In the genomic region with DNA sequence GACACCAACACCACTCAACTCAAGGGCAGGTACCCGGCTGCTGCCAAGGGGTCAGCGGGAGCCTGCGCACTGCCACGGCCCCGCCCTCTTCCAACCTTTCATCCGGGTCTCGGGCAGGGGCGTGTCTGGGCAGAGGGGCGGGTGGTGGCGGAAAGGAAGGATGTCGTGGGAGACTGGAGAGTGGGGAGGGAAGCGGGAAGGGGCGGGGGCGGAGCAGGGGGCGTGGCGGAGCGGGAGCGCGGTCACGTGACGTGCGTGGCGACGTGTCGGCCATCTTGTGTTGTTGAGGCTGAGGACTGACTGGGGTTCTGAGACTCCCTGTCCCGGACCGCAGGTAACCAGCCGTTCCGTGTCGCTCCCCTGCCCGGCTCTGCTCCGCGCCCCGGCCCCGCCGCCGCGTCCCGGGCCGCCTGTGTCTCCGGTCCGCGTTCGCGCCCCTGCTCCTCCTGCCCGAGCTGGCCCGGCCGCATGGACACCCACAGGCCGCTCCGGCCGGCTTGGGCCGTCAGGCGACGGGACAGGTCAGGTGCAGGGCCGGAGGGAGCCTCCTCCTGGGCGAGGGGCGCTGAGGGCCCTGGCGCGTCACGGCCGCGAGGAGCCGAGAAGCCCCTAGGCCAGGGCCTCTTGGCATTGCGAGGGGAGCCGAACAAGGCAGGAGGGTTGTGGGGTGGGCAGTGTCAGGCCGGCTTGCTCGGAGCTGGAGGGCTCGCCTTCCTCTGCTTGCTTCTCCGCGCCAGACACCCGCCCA, we compare ENCODE assay signal across 8 cellular contexts. TPM values are rescaled to one million over a fixed set of nuclear protein-coding genes. Genes with fewer than 3 reads are reported as not detected.
A peak's percentile ranks its signal among the peaks of the same experiment; 100 is the strongest.
DNase-seq lines count a peak whose midpoint lies in the region; ATAC-seq, FAIRE-seq and TF ChIP-seq lines count a peak whose summit lies in the region.

TSS of gene GIGYF2 (plus strand) at position 273 of the 748 bp plus-strand sequence. CDS start 37,867 bp downstream, outside the sequence.

- H3K27me3 ChIP-seq in sigmoid colon: no peaks in the 10 kb centered on the region

- peaks cover 29% of the 10 kb centered on the region for H3K4me1 ChIP-seq in A549
- H3K4me1 ChIP-seq in sigmoid colon: peaks cover 0 to 43% (median 32%) of the 10 kb centered on the region in 4 donors

- H3K27ac Mint-ChIP-seq in brain: peak within 1 kb of the TSS; percentile 96 to 98 (median 97)

- H3K27ac ChIP-seq in A549 (peak within 1 kb of the TSS; percentile 93 to 97), sigmoid colon (peak within 1 kb of the TSS; percentile 87 to 97 (median 90))

- POLR2A ChIA-PET in A549 (lab: Yijun Ruan, JAX): interaction anchor here (0.6 to 2.0 kb wide), 3 partner anchors 9 to 652 kb away, joined by 3 to 6 read pairs (median 3); partner anchors contain the start of gene EFHD1

- H3K4me3 ChIP-seq in A549 (peak within 1 kb of the TSS; percentile 85), sigmoid colon (peak within 1 kb of the TSS; percentile 69 to 94 (median 76))

- H3K36me3 Mint-ChIP-seq in brain: peaks cover 24% of the 10 kb centered on the region

- DNase-seq in A549 (ENCODE audit: low read depth in 1 of 2, low spot score in 1 of 2) (peak; percentile 94 to 98), NCI-H2171 (lab: John Stamatoyannopoulos, UW) (peak; percentile 81), UCSD-AML1 (lab: John Stamatoyannopoulos, UW; ENCODE audit: unreplicated experiment) (peak; percentile 97), iPS DF 4.7 (ENCODE audit: extremely low read depth, low spot score) (peak; percentile 66), sigmoid colon (peak; percentile 98)

- TF ChIP-seq POLR2A in A549 (IDR thresholded peaks at IDR 0.05; ENCODE audit: low read length): peak; percentile 77
- no peak for TF ChIP-seq POLR2A in sigmoid colon (IDR thresholded peaks at IDR 0.05)

- H3K4me1 Mint-ChIP-seq in brain: peaks cover 37% of the 10 kb centered on the region

- ATAC-seq in A549 (peak; percentile 93 to 96), GM18867 (IDR thresholded peaks at IDR 0.05; ENCODE audit: unreplicated experiment) (peak; percentile 78), HG03097 (IDR thresholded peaks at IDR 0.05; ENCODE audit: low FRiP score, unreplicated experiment) (peak; percentile 74)

- no peak for TF ChIP-seq RAD21 in A549 (conservative IDR thresholded peaks at IDR 0.05 in 1 of 2, IDR thresholded peaks at IDR 0.05 in 1 of 2)

- no peaks in the 10 kb centered on the region for H3K9me3 ChIP-seq in A549
- no peaks in the 10 kb centered on the region for H3K9me3 ChIP-seq in sigmoid colon

- no peak for TF ChIP-seq EP300 in A549 (IDR thresholded peaks at IDR 0.05)
- TF ChIP-seq EP300 in sigmoid colon (IDR thresholded peaks at IDR 0.05): no peak

- peaks cover 0 to 4% (median 0%) of the 10 kb centered on the region in 5 experiments for H3K9me3 Mint-ChIP-seq in brain

- intact Hi-C loops in sigmoid colon (cut with DNase I): loop anchor here (2.0 to 5.0 kb wide), 3 partner anchors 90 to 870 kb away; partner anchors contain the start of genes ATG16L1 and USP40

- CTCF ChIA-PET in A549 (lab: Yijun Ruan, JAX): interaction anchor here (0.6 to 1.5 kb wide), 4 partner anchors 28 to 1267 kb away, joined by 3 to 4 read pairs (median 4); no protein-coding TSS in a partner anchor

- no peaks in the 10 kb centered on the region for H3K36me3 ChIP-seq in sigmoid colon

- WGBS in A549 (ENCODE audit: missing lambda C conversion rate): under 1% methylated on average over 26 of the region's 71 CpGs
- 0% methylated on average over 71 of the region's 71 CpGs for WGBS in sigmoid colon, 2 donors

- H3K4me2 ChIP-seq in A549: peak within 1 kb of the TSS; percentile 89

- peak within 1 kb of the TSS; percentile 98 to 100 (median 99) for H3K4me3 Mint-ChIP-seq in brain

- peaks cover 11% of the 10 kb centered on the region for H3K27me3 Mint-ChIP-seq in brain

- TF ChIP-seq CTCF in A549 (IDR thresholded peaks at IDR 0.05): no peak
- no peak for TF ChIP-seq CTCF in brain (conservative IDR thresholded peaks at IDR 0.05)
- TF ChIP-seq CTCF in sigmoid colon (IDR thresholded peaks at IDR 0.05): no peak

- FAIRE-seq in A549 (lab: Jason Lieb, UNC): no peak

TF ChIP-seq in A549, 52 proteins besides CTCF, POLR2A, EP300 and RAD21 (continues in another document):
- no peak for TF ChIP-seq POLR2AphosphoS2 (conservative IDR thresholded peaks at IDR 0.05; ENCODE audit: low read length)
- peak; percentile 88 for TF ChIP-seq PHF8 (IDR thresholded peaks at IDR 0.05; ENCODE audit: borderline replicate concordance, low read depth)
- TF ChIP-seq, protein P1, sequence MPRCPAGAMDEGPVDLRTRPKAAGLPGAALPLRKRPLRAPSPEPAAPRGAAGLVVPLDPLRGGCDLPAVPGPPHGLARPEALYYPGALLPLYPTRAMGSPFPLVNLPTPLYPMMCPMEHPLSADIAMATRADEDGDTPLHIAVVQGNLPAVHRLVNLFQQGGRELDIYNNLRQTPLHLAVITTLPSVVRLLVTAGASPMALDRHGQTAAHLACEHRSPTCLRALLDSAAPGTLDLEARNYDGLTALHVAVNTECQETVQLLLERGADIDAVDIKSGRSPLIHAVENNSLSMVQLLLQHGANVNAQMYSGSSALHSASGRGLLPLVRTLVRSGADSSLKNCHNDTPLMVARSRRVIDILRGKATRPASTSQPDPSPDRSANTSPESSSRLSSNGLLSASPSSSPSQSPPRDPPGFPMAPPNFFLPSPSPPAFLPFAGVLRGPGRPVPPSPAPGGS (IDR thresholded peaks at IDR 0.05): peak; percentile 67; the same call in 2 of the 3 replicates
- TF ChIP-seq USF2 (IDR thresholded peaks at IDR 0.05): peak; percentile 94
- peak; percentile 74; the same call in 1 of the 2 replicates for TF ChIP-seq HOXB5 (CRISPR knock-in tag; IDR thresholded peaks at IDR 0.05)
- peak; percentile 33; the same call in 1 of the 2 replicates for TF ChIP-seq KDM5A (IDR thresholded peaks at IDR 0.05)
- TF ChIP-seq MYC (IDR thresholded peaks at IDR 0.05; ENCODE audit: borderline replicate concordance, low read length): 0 out of 2 replicates have a peak, but pooled peaks have one; percentile 33
- TF ChIP-seq BHLHE40 (IDR thresholded peaks at IDR 0.05; ENCODE audit: low read depth, low read length): peak; percentile 63
- 0 out of 2 replicates have a peak, but pooled peaks have one; percentile 35 for TF ChIP-seq FOXS1 (CRISPR knock-in tag; IDR thresholded peaks at IDR 0.05)
- no peak for TF ChIP-seq REST (IDR thresholded peaks at IDR 0.05)
- TF ChIP-seq GATA3 (IDR thresholded peaks at IDR 0.05; ENCODE audit: borderline replicate concordance): peak; percentile 22; the same call in 1 of the 2 replicates
- TF ChIP-seq MAFK (IDR thresholded peaks at IDR 0.05; ENCODE audit: partially characterized antibody): no peak
- TF ChIP-seq, protein P2, sequence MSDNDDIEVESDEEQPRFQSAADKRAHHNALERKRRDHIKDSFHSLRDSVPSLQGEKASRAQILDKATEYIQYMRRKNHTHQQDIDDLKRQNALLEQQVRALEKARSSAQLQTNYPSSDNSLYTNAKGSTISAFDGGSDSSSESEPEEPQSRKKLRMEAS (IDR thresholded peaks at IDR 0.05): peak; percentile 82
- peak; percentile 78 to 85; a peak in 4 of 5 replicates for TF ChIP-seq JUN (IDR thresholded peaks at IDR 0.05)
- TF ChIP-seq CBX8 (IDR thresholded peaks at IDR 0.05): no peak
- TF ChIP-seq ZSCAN20 (CRISPR knock-in tag; IDR thresholded peaks at IDR 0.05): no peak

RNA-seq across cellular contexts. Expression of gene GIGYF2, which starts in this region (rescaled TPM):
- polyA plus RNA-seq in A549 (2011; rRNA removed) (46.3 and 46.9 TPM in 2 replicates), A549 (2017; fragmentation: RNase III; extraction: RNeasy Plus Mini Kit Qiagen cat#74134 plus additional on column Dnase treatment) (28.8 to 31.9 TPM (median 31.2 TPM) in 3 replicates), brain (ENCODE audit: insufficient read depth, low read depth, low replicate concordance) (20.8 TPM), sigmoid colon (10 to 100 TPM; 10.2 to 24.6 (median 16.6) TPM)
- polyA plus RNA-seq in A549 (2012; cell fraction: cytosol; rRNA removed): 8.3 and 12.0 TPM in 2 replicates
- 15.5 and 16.6 TPM in 2 replicates for polyA plus RNA-seq in A549 (2012; cell fraction: nucleus; rRNA removed)
- polyA minus RNA-seq in A549 (2011; rRNA and poly(A)+ RNA removed): 80.1 and 86.7 TPM in 2 replicates
- 10 to 100 TPM; 62.9 to 90.0 (median 74.9) TPM for total RNA-seq in sigmoid colon

Comparison
In these comparisons a context has a peak if more than half of its experiments do, and no peak if none do; other contexts are left out.
1. Peak in every context shown above with its lines: DNase-seq, ATAC-seq, H3K4me3 ChIP-seq and H3K27ac ChIP-seq.